Comparison of ENCODE assay signal across 28 cellular contexts in genomic region chr1:180940445-180940844, GRCh38.
"Had no signal": no experiment of that assay in that cellular context is flagged by ENCODE, and none has a peak within 500 bp of the region (broad histone marks: within the 10 kb centered on the region; RNA-seq: fewer than 3 reads in every experiment).

No MANE protein-coding gene starts in this region.

- H3K27ac ChIP-seq: epithelial cell of prostate, esophagus squamous epithelium, gastrocnemius medialis, heart right ventricle, left lung, lower lobe of right lung had no signal

- H3K27me3 Mint-ChIP-seq: effector memory CD8-positive, alpha-beta T cell; naive B cell; naive thymus-derived CD8-positive, alpha-beta T cell had no signal

- H3K4me3 ChIP-seq: esophagus squamous epithelium, gastrocnemius medialis, heart right ventricle, left lung, lower lobe of right lung, mucosa of descending colon had no signal

- H3K9me3 ChIP-seq: esophagus squamous epithelium, gastrocnemius medialis, heart right ventricle, left lung, lower lobe of right lung, mucosa of descending colon had no signal

- H3K9me3 Mint-ChIP-seq: dendritic cell treated with granulocyte-macrophage colony-stimulating factor and Interleukin-4, amounts not matched to agents 40 ng/mL and 50 ng/mL, for 4 days; effector memory CD8-positive, alpha-beta T cell; endodermal cell; mesothelial cell of epicardium had no signal

- H3K4me1 Mint-ChIP-seq: mesothelial cell of epicardium had no signal

- H3K27me3 ChIP-seq: esophagus squamous epithelium, gastrocnemius medialis, heart right ventricle, left lung had no signal

- H3K36me3 ChIP-seq: gastrocnemius medialis had no signal

- FAIRE-seq: endometrium, islet of Langerhans, keratinocyte had no signal

- H3K4me3 Mint-ChIP-seq: dendritic cell treated with granulocyte-macrophage colony-stimulating factor and Interleukin-4, amounts not matched to agents 40 ng/mL and 50 ng/mL, for 4 days; effector memory CD8-positive, alpha-beta T cell; endodermal cell; mesothelial cell of epicardium; naive B cell; naive thymus-derived CD8-positive, alpha-beta T cell had no signal

- H3K36me3 Mint-ChIP-seq: naive B cell had no signal

- ATAC-seq: effector memory CD8-positive, alpha-beta T cell; esophagus mucosa; gastrocnemius medialis; heart right ventricle; left cardiac atrium; left lung; left ventricle myocardium superior; lower lobe of right lung; mucosa of descending colon; naive thymus-derived CD8-positive, alpha-beta T cell had no signal

- DNase-seq: cortex of kidney; effector CD8-positive, alpha-beta T cell; effector memory CD8-positive, alpha-beta T cell; endodermal cell; erythroblast; esophagus squamous epithelium; foreskin fibroblast; foreskin melanocyte; gastrocnemius medialis; glutamatergic neuron; head of caudate nucleus; heart right ventricle; hippocampal formation; left cardiac atrium; left ventricle myocardium superior; lower lobe of right lung; mesenchymal stem cell; mucosa of descending colon; naive B cell; naive thymus-derived CD8-positive, alpha-beta T cell had no signal

- H3K27ac Mint-ChIP-seq: dendritic cell treated with granulocyte-macrophage colony-stimulating factor and Interleukin-4, amounts not matched to agents 40 ng/mL and 50 ng/mL, for 4 days; endodermal cell; mesothelial cell of epicardium had no signal

- H3K4me1 ChIP-seq: esophagus squamous epithelium, gastrocnemius medialis, heart right ventricle, left lung, lower lobe of right lung had no signal
